In the genomic region with DNA sequence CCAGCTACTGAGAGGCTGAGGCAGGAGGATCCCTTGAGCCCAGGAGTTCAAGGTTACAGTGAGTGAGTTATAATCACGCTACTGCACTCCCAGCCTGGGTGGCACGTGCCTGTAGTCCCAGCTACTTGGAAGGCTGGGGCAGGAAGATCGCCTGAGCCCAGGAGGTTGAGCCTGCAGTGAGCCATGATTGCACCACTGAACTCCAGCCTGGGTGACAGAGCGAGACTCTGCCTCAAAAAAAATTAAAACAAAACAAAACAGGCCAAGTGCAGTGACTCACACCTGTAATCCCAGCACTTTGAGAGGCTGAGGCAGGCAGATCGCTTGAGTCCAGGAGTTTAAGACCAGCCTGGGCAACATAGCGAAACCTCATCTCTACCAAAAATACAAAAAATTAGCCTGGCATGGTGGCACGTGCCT, we compare ENCODE assay signal across 1 cellular context.
A peak's percentile ranks its signal among the peaks of the same experiment; 100 is the strongest.
TF ChIP-seq lines count a peak whose summit lies in the region.

No MANE protein-coding gene starts in this region.

TF ChIP-seq in HepG2, 621 proteins besides CTCF, POLR2A, EP300 and RAD21 (continued from another document):
- TF ChIP-seq, protein P1, sequence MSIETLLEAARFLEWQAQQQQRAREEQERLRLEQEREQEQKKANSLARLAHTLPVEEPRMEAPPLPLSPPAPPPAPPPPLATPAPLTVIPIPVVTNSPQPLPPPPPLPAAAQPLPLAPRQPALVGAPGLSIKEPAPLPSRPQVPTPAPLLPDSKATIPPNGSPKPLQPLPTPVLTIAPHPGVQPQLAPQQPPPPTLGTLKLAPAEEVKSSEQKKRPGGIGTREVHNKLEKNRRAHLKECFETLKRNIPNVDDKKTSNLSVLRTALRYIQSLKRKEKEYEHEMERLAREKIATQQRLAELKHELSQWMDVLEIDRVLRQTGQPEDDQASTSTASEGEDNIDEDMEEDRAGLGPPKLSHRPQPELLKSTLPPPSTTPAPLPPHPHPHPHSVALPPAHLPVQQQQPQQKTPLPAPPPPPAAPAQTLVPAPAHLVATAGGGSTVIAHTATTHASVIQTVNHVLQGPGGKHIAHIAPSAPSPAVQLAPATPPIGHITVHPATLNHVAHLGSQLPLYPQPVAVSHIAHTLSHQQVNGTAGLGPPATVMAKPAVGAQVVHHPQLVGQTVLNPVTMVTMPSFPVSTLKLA (IDR thresholded peaks at IDR 0.05), result peak; percentile 32
- TF ChIP-seq JUND (CRISPR knock-in tag; IDR thresholded peaks at IDR 0.05) (peak; percentile 43; the same call in 1 of the 2 replicates), MLLT10 (CRISPR knock-in tag; IDR thresholded peaks at IDR 0.05) (0 out of 2 replicates have a peak, but pooled peaks have one; percentile 26), ZNF501 (CRISPR knock-in tag; IDR thresholded peaks at IDR 0.05) (peak; percentile 78), SOX5 (CRISPR knock-in tag; IDR thresholded peaks at IDR 0.05; ENCODE audit: borderline replicate concordance) (peak; percentile 41; the same call in 1 of the 2 replicates), ZNF232 (CRISPR knock-in tag; IDR thresholded peaks at IDR 0.05; ENCODE audit: borderline replicate concordance) (0 out of 2 replicates have a peak, but pooled peaks have one; percentile 27), ZMYM2 (CRISPR knock-in tag; IDR thresholded peaks at IDR 0.05) (peak; percentile 57; the same call in 1 of the 2 replicates), THAP11 (CRISPR knock-in tag; IDR thresholded peaks at IDR 0.05) (peak; percentile 4; the same call in 1 of the 2 replicates), ZNF121 (CRISPR knock-in tag; IDR thresholded peaks at IDR 0.05) (peak; percentile 30; the same call in 1 of the 2 replicates), ZNF350 (CRISPR knock-in tag; IDR thresholded peaks at IDR 0.05; ENCODE audit: borderline replicate concordance, low read depth) (peak; percentile 73; the same call in 1 of the 2 replicates), MIXL1 (CRISPR knock-in tag; IDR thresholded peaks at IDR 0.05) (0 out of 2 replicates have a peak, but pooled peaks have one; percentile 25), FOXJ3 (CRISPR knock-in tag; IDR thresholded peaks at IDR 0.05; ENCODE audit: borderline replicate concordance) (0 out of 2 replicates have a peak, but pooled peaks have one; percentile 21), ZMYM3 (CRISPR knock-in tag; IDR thresholded peaks at IDR 0.05) (peak; percentile 49; the same call in 1 of the 2 replicates), POGZ (CRISPR knock-in tag; IDR thresholded peaks at IDR 0.05) (peak; percentile 59; the same call in 1 of the 2 replicates), TBX3 (IDR thresholded peaks at IDR 0.05; ENCODE audit: borderline replicate concordance) (peak; percentile 30; the same call in 1 of the 2 replicates), SALL1 (CRISPR knock-in tag; IDR thresholded peaks at IDR 0.05) (peak; percentile 76), BORCS8-MEF2B (CRISPR knock-in tag; IDR thresholded peaks at IDR 0.05) (0 out of 2 replicates have a peak, but pooled peaks have one; percentile 47), ZNF460 (CRISPR knock-in tag; IDR thresholded peaks at IDR 0.05; ENCODE audit: borderline replicate concordance) (peak; percentile 31; the same call in 1 of the 2 replicates)
- TF ChIP-seq, protein P2, sequence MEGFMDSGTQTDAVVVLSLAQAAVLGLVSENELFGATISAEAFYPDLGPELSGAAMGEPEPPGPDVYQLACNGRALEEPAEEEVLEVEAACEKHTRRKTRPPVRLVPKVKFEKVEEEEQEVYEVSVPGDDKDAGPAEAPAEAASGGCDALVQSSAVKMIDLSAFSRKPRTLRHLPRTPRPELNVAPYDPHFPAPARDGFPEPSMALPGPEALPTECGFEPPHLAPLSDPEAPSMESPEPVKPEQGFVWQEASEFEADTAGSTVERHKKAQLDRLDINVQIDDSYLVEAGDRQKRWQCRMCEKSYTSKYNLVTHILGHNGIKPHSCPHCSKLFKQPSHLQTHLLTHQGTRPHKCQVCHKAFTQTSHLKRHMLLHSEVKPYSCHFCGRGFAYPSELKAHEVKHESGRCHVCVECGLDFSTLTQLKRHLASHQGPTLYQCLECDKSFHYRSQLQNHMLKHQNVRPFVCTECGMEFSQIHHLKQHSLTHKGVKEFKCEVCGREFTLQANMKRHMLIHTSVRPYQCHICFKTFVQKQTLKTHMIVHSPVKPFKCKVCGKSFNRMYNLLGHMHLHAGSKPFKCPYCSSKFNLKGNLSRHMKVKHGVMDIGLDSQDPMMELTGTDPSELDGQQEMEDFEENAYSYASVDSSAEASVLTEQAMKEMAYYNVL (CRISPR knock-in tag; IDR thresholded peaks at IDR 0.05; ENCODE audit: borderline replicate concordance), result 0 out of 2 replicates have a peak, but pooled peaks have one; percentile 55
- TF ChIP-seq, protein P3, sequence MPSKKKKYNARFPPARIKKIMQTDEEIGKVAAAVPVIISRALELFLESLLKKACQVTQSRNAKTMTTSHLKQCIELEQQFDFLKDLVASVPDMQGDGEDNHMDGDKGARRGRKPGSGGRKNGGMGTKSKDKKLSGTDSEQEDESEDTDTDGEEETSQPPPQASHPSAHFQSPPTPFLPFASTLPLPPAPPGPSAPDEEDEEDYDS (CRISPR knock-in tag; IDR thresholded peaks at IDR 0.05), result 0 out of 2 replicates have a peak, but pooled peaks have one; percentile 13
- TF ChIP-seq, protein P4, sequence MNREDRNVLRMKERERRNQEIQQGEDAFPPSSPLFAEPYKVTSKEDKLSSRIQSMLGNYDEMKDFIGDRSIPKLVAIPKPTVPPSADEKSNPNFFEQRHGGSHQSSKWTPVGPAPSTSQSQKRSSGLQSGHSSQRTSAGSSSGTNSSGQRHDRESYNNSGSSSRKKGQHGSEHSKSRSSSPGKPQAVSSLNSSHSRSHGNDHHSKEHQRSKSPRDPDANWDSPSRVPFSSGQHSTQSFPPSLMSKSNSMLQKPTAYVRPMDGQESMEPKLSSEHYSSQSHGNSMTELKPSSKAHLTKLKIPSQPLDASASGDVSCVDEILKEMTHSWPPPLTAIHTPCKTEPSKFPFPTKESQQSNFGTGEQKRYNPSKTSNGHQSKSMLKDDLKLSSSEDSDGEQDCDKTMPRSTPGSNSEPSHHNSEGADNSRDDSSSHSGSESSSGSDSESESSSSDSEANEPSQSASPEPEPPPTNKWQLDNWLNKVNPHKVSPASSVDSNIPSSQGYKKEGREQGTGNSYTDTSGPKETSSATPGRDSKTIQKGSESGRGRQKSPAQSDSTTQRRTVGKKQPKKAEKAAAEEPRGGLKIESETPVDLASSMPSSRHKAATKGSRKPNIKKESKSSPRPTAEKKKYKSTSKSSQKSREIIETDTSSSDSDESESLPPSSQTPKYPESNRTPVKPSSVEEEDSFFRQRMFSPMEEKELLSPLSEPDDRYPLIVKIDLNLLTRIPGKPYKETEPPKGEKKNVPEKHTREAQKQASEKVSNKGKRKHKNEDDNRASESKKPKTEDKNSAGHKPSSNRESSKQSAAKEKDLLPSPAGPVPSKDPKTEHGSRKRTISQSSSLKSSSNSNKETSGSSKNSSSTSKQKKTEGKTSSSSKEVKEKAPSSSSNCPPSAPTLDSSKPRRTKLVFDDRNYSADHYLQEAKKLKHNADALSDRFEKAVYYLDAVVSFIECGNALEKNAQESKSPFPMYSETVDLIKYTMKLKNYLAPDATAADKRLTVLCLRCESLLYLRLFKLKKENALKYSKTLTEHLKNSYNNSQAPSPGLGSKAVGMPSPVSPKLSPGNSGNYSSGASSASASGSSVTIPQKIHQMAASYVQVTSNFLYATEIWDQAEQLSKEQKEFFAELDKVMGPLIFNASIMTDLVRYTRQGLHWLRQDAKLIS (CRISPR knock-in tag; IDR thresholded peaks at IDR 0.05), result 0 out of 2 replicates have a peak, but pooled peaks have one; percentile 27
- TF ChIP-seq, protein P5, sequence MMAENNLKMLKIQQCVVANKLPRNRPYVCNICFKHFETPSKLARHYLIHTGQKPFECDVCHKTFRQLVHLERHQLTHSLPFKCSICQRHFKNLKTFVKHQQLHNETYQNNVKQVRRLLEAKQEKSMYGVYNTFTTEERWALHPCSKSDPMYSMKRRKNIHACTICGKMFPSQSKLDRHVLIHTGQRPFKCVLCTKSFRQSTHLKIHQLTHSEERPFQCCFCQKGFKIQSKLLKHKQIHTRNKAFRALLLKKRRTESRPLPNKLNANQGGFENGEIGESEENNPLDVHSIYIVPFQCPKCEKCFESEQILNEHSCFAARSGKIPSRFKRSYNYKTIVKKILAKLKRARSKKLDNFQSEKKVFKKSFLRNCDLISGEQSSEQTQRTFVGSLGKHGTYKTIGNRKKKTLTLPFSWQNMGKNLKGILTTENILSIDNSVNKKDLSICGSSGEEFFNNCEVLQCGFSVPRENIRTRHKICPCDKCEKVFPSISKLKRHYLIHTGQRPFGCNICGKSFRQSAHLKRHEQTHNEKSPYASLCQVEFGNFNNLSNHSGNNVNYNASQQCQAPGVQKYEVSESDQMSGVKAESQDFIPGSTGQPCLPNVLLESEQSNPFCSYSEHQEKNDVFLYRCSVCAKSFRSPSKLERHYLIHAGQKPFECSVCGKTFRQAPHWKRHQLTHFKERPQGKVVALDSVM (CRISPR knock-in tag; IDR thresholded peaks at IDR 0.05), result peak; percentile 83
- TF ChIP-seq, protein P6, sequence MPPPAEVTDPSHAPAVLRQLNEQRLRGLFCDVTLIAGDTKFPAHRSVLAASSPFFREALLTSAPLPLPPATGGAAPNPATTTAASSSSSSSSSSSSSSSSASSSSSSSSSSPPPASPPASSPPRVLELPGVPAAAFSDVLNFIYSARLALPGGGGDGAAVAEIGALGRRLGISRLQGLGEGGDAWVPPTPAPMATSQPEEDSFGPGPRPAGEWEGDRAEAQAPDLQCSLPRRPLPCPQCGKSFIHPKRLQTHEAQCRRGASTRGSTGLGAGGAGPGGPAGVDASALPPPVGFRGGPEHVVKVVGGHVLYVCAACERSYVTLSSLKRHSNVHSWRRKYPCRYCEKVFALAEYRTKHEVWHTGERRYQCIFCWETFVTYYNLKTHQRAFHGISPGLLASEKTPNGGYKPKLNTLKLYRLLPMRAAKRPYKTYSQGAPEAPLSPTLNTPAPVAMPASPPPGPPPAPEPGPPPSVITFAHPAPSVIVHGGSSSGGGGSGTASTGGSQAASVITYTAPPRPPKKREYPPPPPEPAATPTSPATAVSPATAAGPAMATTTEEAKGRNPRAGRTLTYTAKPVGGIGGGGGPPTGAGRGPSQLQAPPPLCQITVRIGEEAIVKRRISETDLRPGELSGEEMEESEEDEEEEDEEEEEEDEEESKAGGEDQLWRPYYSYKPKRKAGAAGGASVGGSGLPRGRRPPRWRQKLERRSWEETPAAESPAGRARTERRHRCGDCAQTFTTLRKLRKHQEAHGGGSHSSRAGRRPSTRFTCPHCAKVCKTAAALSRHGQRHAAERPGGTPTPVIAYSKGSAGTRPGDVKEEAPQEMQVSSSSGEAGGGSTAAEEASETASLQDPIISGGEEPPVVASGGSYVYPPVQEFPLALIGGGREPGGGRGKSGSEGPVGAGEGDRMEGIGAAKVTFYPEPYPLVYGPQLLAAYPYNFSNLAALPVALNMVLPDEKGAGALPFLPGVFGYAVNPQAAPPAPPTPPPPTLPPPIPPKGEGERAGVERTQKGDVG (CRISPR knock-in tag; IDR thresholded peaks at IDR 0.05; ENCODE audit: borderline replicate concordance), result peak; percentile 69; the same call in 1 of the 2 replicates
- TF ChIP-seq, protein P7, sequence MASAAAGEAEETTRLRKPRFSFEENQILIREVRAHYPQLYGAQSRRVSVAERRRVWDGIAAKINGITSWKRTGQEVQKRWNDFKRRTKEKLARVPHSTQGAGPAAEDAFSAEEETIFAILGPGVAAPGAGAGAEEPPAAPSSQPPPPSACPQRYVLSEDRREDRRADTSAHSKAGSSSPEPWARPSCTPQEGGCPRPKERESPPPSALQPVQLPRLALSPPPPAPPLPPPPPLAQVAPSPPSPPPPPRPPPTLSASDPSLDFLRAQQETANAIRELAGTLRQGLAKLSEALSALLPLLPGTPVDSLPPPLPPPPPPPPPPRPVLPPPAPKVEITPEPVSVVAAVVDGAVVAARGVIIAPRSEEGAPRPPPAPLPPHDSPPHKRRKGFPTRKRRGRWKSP (CRISPR knock-in tag; IDR thresholded peaks at IDR 0.05), result 0 out of 2 replicates have a peak, but pooled peaks have one; percentile 54
TF ChIP-seq in HepG2: peak in this region for 81; not testable (repeated sequence) for 540.
